ENCODE assay signal across 27 cellular contexts in genomic region chr10:128528781-128529180, GRCh38.
DNase-seq lines count a peak whose midpoint lies in the region; ATAC-seq and TF ChIP-seq lines count a peak whose summit lies in the region.
"Had no signal": no experiment of that assay in that cellular context is flagged by ENCODE, and none has a peak within 500 bp of the region (broad histone marks: within the 10 kb centered on the region; RNA-seq: fewer than 3 reads in every experiment).

No MANE protein-coding gene starts in this region.

- H3K14ac ChIP-seq in trophoblast cell (ENCODE audit: low read length): peak overlapping the region; percentile 19

- intact Hi-C loops in cardiac septum (cut with DNase I) (loop anchor here (5.0 kb wide), 1 partner anchor 206 kb away; no protein-coding TSS in a partner anchor), Right ventricle myocardium superior (cut with DNase I) (no loop called here)

- H2BK5ac ChIP-seq in trophoblast cell (ENCODE audit: low read depth, low read length, poor library complexity): no peak overlapping the region

- TF ChIP-seq CTCF in brain (conservative IDR thresholded peaks at IDR 0.05) (no peak), glutamatergic neuron (IDR thresholded peaks at IDR 0.05; ENCODE audit: partially characterized antibody, unreplicated experiment) (no peak), GM13976 (IDR thresholded peaks at IDR 0.05; ENCODE audit: borderline replicate concordance, control extremely low read depth, extremely low read depth, insufficient read depth, missing control alignments) (no peak)

- peak overlapping the region in 3 of 5 experiments; percentile 31 to 90 (median 65) for H3K27ac Mint-ChIP-seq in brain
- peak overlapping the region; percentile 85 for H3K27ac Mint-ChIP-seq in glutamatergic neuron (ENCODE audit: unreplicated experiment)
- H3K27ac Mint-ChIP-seq in stimulated activated naive CD8-positive, alpha-beta T cell treated with anti-CD3 and anti-CD28 coated beads, Interleukin-15, amount 100 ng/mL, for 72 hours: no peak overlapping the region
- H3K27ac Mint-ChIP-seq: CD14-positive monocyte; CD4-positive, alpha-beta memory T cell; CD4-positive, CD25-positive, alpha-beta regulatory T cell; CD8-positive, alpha-beta memory T cell had no signal

- in situ Hi-C loops in GM13976 (cut with MboI; ENCODE audit: low sequenced_read_pairs, unreplicated experiment): loop anchor here (25.0 kb wide), 1 partner anchor 266 kb away; no protein-coding TSS in a partner anchor

- peaks cover 1% of the 10 kb centered on the region for H3K9me3 ChIP-seq in trophoblast cell (ENCODE audit: insufficient read depth, low read depth, low read length)
- H3K9me3 ChIP-seq: A549, BE2C, BLaER1 had no signal

- H4K91ac ChIP-seq in trophoblast cell (ENCODE audit: low read depth, low read length): peak overlapping the region; percentile 74

- peaks cover 1% of the 10 kb centered on the region for H3K79me2 ChIP-seq in trophoblast cell (ENCODE audit: control insufficient read depth, insufficient read depth, low read length, poor library complexity)

- H3K4ac ChIP-seq in trophoblast cell (ENCODE audit: low read depth, low read length): no peak overlapping the region

- H3K4me2 ChIP-seq in trophoblast cell (ENCODE audit: low read length): no peak overlapping the region
- H3K4me2 ChIP-seq: A549, BLaER1 had no signal

- no peak overlapping the region for H3K9ac ChIP-seq in trophoblast cell (ENCODE audit: low read length)
- H3K9ac ChIP-seq: BLaER1 had no signal

- peaks cover 0 to 8% of the 10 kb centered on the region in 2 experiments for H3K4me1 ChIP-seq in trophoblast cell (ENCODE audit: control insufficient read depth in 1 of 2, insufficient read depth in 2 of 2, low read length in 2 of 2)
- H3K4me1 ChIP-seq: A549, BLaER1 had no signal

- H3K36me3 ChIP-seq in trophoblast cell (ENCODE audit: control insufficient read depth in 1 of 2, insufficient read depth in 2 of 2, low read length in 2 of 2): no peaks in the 10 kb centered on the region
- H3K36me3 ChIP-seq: BE2C, BLaER1 had no signal

- H3K18ac ChIP-seq in trophoblast cell (ENCODE audit: low read length): peak overlapping the region; percentile 26

- H3K23ac ChIP-seq in trophoblast cell (ENCODE audit: low read length): no peak overlapping the region

- H3K4me3 Mint-ChIP-seq in brain (no peak overlapping the region), glutamatergic neuron (ENCODE audit: unreplicated experiment) (no peak overlapping the region)
- H3K4me3 Mint-ChIP-seq in stimulated activated naive CD8-positive, alpha-beta T cell treated with anti-CD3 and anti-CD28 coated beads, Interleukin-15, amount 100 ng/mL, for 72 hours: no peak overlapping the region
- H3K4me3 Mint-ChIP-seq: CD14-positive monocyte; CD4-positive, alpha-beta memory T cell; CD4-positive, CD25-positive, alpha-beta regulatory T cell; CD8-positive, alpha-beta memory T cell had no signal

- H2AFZ ChIP-seq in trophoblast cell (ENCODE audit: insufficient read depth, low read length, poor library complexity): no peak overlapping the region

- H3K36me3 Mint-ChIP-seq in brain: no peaks in the 10 kb centered on the region
- no peaks in the 10 kb centered on the region for H3K36me3 Mint-ChIP-seq in glutamatergic neuron (ENCODE audit: unreplicated experiment)
- H3K36me3 Mint-ChIP-seq: CD14-positive monocyte; CD4-positive, alpha-beta memory T cell; CD4-positive, CD25-positive, alpha-beta regulatory T cell had no signal

- no peak overlapping the region for H2AK5ac ChIP-seq in trophoblast cell (ENCODE audit: low read length)

- H2BK12ac ChIP-seq in trophoblast cell (ENCODE audit: low read length): peak overlapping the region; percentile 58

- H4K8ac ChIP-seq in trophoblast cell (ENCODE audit: low read depth, low read length): no peak overlapping the region

- H3K79me1 ChIP-seq in trophoblast cell (ENCODE audit: low read length): peaks cover 16% of the 10 kb centered on the region

- no peak overlapping the region for H3K27ac ChIP-seq in trophoblast cell (ENCODE audit: low read depth, low read length)
- H3K27ac ChIP-seq: 22Rv1, A549, BLaER1 had no signal

- peak overlapping the region; percentile 62 for H2BK120ac ChIP-seq in trophoblast cell (ENCODE audit: insufficient read depth, low read length, poor library complexity)

- no CpG with 5 or more reads among the region's 11 CpGs for WGBS in trophoblast cell (ENCODE audit: extremely low coverage, insufficient coverage, insufficient read length)

- ATAC-seq in Right ventricle myocardium superior (ENCODE audit: poor library complexity) (no peak), HG02884 (IDR thresholded peaks at IDR 0.05; ENCODE audit: unreplicated experiment) (no peak)
- ATAC-seq in stimulated activated naive CD8-positive, alpha-beta T cell treated with anti-CD3 and anti-CD28 coated beads, Interleukin-15, amount 100 ng/mL, for 72 hours: no peak
- ATAC-seq: A549, GM12878 had no signal

- H3K4me1 Mint-ChIP-seq in brain (peaks cover 76% of the 10 kb centered on the region), glutamatergic neuron (ENCODE audit: low read depth, unreplicated experiment) (peaks cover 39% of the 10 kb centered on the region)
- no peaks in the 10 kb centered on the region for H3K4me1 Mint-ChIP-seq in stimulated activated naive CD8-positive, alpha-beta T cell treated with anti-CD3 and anti-CD28 coated beads, Interleukin-15, amount 100 ng/mL, for 72 hours
- H3K4me1 Mint-ChIP-seq: CD14-positive monocyte; CD4-positive, alpha-beta memory T cell; CD4-positive, CD25-positive, alpha-beta regulatory T cell; CD8-positive, alpha-beta memory T cell had no signal

- DNase-seq in cardiac septum (ENCODE audit: low spot score) (peak; percentile 67), Right ventricle myocardium superior (no peak), glutamatergic neuron (no peak), trophoblast cell (no peak), GM13976 (ENCODE audit: low spot score) (no peak)
- DNase-seq in stimulated activated naive CD8-positive, alpha-beta T cell treated with anti-CD3 and anti-CD28 coated beads, Interleukin-15, amount 100 ng/mL, for 72 hours: no peak
- DNase-seq: ACHN; BE2C; C1 segment of cervical spinal cord; CD4-positive, alpha-beta memory T cell; CD4-positive, CD25-positive, alpha-beta regulatory T cell; CD8-positive, alpha-beta memory T cell; COR-L47; DMS 273 treated with DMSO at 0.1 percent for 48 hours; DMS153; DMS53; DMS79; DND-41; EL; GDM1 had no signal

- H3K27me3 ChIP-seq in trophoblast cell (ENCODE audit: insufficient read depth, low read length): no peaks in the 10 kb centered on the region
- H3K27me3 ChIP-seq: BE2C, BLaER1 had no signal

- no peak overlapping the region for H4K12ac ChIP-seq in trophoblast cell (ENCODE audit: low read depth, low read length)

- no peak overlapping the region for H3K4me3 ChIP-seq in trophoblast cell (ENCODE audit: low read depth, low read length)
- H3K4me3 ChIP-seq: A549, BLaER1, GM12878 had no signal

- H3K9me3 Mint-ChIP-seq in brain: peaks cover 0 to 5% (median 0%) of the 10 kb centered on the region in 5 experiments
- peaks cover 5% of the 10 kb centered on the region for H3K9me3 Mint-ChIP-seq in glutamatergic neuron (ENCODE audit: unreplicated experiment)
- no peaks in the 10 kb centered on the region for H3K9me3 Mint-ChIP-seq in stimulated activated naive CD8-positive, alpha-beta T cell treated with anti-CD3 and anti-CD28 coated beads, Interleukin-15, amount 100 ng/mL, for 72 hours
- H3K9me3 Mint-ChIP-seq: CD14-positive monocyte had no signal

- H3K27me3 Mint-ChIP-seq in brain (peaks cover 25% of the 10 kb centered on the region), glutamatergic neuron (ENCODE audit: unreplicated experiment) (peaks cover 1% of the 10 kb centered on the region)
- H3K27me3 Mint-ChIP-seq in stimulated activated naive CD8-positive, alpha-beta T cell treated with anti-CD3 and anti-CD28 coated beads, Interleukin-15, amount 100 ng/mL, for 72 hours: peaks cover 24% of the 10 kb centered on the region

Comparison
In these comparisons a context has a peak if more than half of its experiments do, and no peak if none do; other contexts are left out.
1. H3K27ac Mint-ChIP-seq: peak in brain (3 of 5) and glutamatergic neuron (single experiment); none in stimulated activated naive CD8-positive, alpha-beta T cell treated with anti-CD3 and anti-CD28 coated beads, Interleukin-15, amount 100 ng/mL, for 72 hours (0 of 2).